In the genomic region with DNA sequence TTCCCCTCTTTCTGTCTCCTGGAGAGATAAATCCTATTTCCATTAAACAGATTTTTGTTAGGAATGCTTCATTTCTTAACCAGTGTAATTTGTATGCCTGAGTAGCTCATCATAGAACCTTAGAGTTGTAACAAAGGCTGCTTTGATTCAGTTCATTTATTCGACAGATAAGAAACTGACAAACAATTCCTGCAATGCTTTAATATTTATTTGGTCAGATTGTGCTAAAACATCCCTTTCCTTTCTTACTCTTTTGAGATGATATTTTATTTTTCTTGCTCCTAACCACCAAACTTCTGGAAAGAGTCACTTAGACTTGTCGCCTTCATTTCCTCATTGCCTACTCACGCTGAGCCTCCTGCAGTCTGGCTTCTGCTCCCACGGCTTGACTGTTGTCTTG, we compare ENCODE assay signal across 27 cellular contexts.
"Had no signal": no experiment of that assay in that cellular context is flagged by ENCODE, and none has a peak within 500 bp of the region (broad histone marks: within the 10 kb centered on the region; RNA-seq: fewer than 3 reads in every experiment).

No MANE protein-coding gene starts in this region.

- H3K9me3 ChIP-seq: adrenal gland, MG63, SJCRH30 had no signal

- H3K36me3 ChIP-seq: adrenal gland, MG63, WERI-Rb-1 had no signal

- H3K4me3 Mint-ChIP-seq: activated CD8-positive, alpha-beta T cell treated with anti-CD3 and anti-CD28 coated beads for 36 hours; activated naive CD4-positive, alpha-beta T cell treated with anti-CD3 and anti-CD28 coated beads for 36 hours; IgD-negative memory B cell; T-helper 1 cell treated with Interleukin-12 subunit alpha and Interleukin-12 subunit beta and Interleukin-4 antibody, amounts not matched to agents 30 μg/mL and 1 μg/mL, for 36 hours had no signal

- H3K4me3 ChIP-seq: adrenal gland, MG63, SJCRH30, SK-N-MC had no signal

- H3K27me3 Mint-ChIP-seq: activated CD8-positive, alpha-beta T cell treated with anti-CD3 and anti-CD28 coated beads for 36 hours; IgD-negative memory B cell had no signal

- DNase-seq: activated CD4-positive, alpha-beta T cell treated with anti-CD3 and anti-CD28 coated beads for 1 hour; activated CD4-positive, alpha-beta T cell treated with anti-CD3 and anti-CD28 coated beads for 48 hours; activated CD4-positive, CD25-positive, alpha-beta regulatory T cell; activated CD8-positive, alpha-beta T cell treated with anti-CD3 and anti-CD28 coated beads for 36 hours; activated gamma-delta T cell treated with Interleukin-2 at 50 U/mL for 16 hours; activated naive CD4-positive, alpha-beta T cell treated with anti-CD3 and anti-CD28 coated beads for 36 hours; activated T-cell treated with anti-CD3 and anti-CD28 coated beads, Interleukin-2, amount 50 U/mL, for 1 hour; adrenal gland; anterior cingulate cortex; Kasumi-1; KBM-7; MG63; NCI-H1092; NCI-H1436 treated with DMSO at 0.1 percent for 48 hours; NCI-H1694 treated with DMSO at 0.1 percent for 48 hours; NCI-H2029; NCI-H345; NCI-H524 treated with DMSO at 0.1 percent for 48 hours; OCI-M1; Right ventricle myocardium superior; T1000; WERI-Rb-1 had no signal

- ATAC-seq: activated CD8-positive, alpha-beta T cell treated with anti-CD3 and anti-CD28 coated beads for 36 hours; activated naive CD4-positive, alpha-beta T cell treated with anti-CD3 and anti-CD28 coated beads, Interleukin-2, amount 50 U/mL, for 72 hours had no signal

- H3K9me3 Mint-ChIP-seq: activated CD8-positive, alpha-beta T cell treated with anti-CD3 and anti-CD28 coated beads for 36 hours; activated naive CD4-positive, alpha-beta T cell treated with anti-CD3 and anti-CD28 coated beads for 36 hours; activated naive CD4-positive, alpha-beta T cell treated with anti-CD3 and anti-CD28 coated beads, Interleukin-2, amount 50 U/mL, for 72 hours; IgD-negative memory B cell; T-helper 1 cell treated with Interleukin-12 subunit alpha and Interleukin-12 subunit beta and Interleukin-4 antibody, amounts not matched to agents 30 μg/mL and 1 μg/mL, for 36 hours had no signal

- H3K27ac ChIP-seq: adrenal gland, SJCRH30, SK-N-MC, WERI-Rb-1 had no signal

- H3K36me3 Mint-ChIP-seq: IgD-negative memory B cell had no signal

- H3K27ac Mint-ChIP-seq: activated CD8-positive, alpha-beta T cell treated with anti-CD3 and anti-CD28 coated beads for 36 hours; activated naive CD4-positive, alpha-beta T cell treated with anti-CD3 and anti-CD28 coated beads for 36 hours; activated naive CD4-positive, alpha-beta T cell treated with anti-CD3 and anti-CD28 coated beads, Interleukin-2, amount 50 U/mL, for 72 hours; IgD-negative memory B cell; T-helper 1 cell treated with Interleukin-12 subunit alpha and Interleukin-12 subunit beta and Interleukin-4 antibody, amounts not matched to agents 30 μg/mL and 1 μg/mL, for 36 hours had no signal

- H3K4me1 ChIP-seq: adrenal gland had no signal

- H3K27me3 ChIP-seq: adrenal gland, MG63, SJCRH30 had no signal
